Comparison of ENCODE assay signal across 1 cellular context in genomic region chr2:191189112-191189635, GRCh38.
TF ChIP-seq lines count a peak whose summit lies in the region.

No MANE protein-coding gene starts in this region.

TF ChIP-seq in HCT116, 20 proteins besides CTCF, POLR2A, EP300 and RAD21 (continued from another document):
- TF ChIP-seq REST (IDR thresholded peaks at IDR 0.05; ENCODE audit: low read depth) (no peak), EZH2phosphoT487 (IDR thresholded peaks at IDR 0.05; ENCODE audit: borderline replicate concordance) (no peak)
TF ChIP-seq in HCT116: peak in this region for 0.
